In the genomic region with DNA sequence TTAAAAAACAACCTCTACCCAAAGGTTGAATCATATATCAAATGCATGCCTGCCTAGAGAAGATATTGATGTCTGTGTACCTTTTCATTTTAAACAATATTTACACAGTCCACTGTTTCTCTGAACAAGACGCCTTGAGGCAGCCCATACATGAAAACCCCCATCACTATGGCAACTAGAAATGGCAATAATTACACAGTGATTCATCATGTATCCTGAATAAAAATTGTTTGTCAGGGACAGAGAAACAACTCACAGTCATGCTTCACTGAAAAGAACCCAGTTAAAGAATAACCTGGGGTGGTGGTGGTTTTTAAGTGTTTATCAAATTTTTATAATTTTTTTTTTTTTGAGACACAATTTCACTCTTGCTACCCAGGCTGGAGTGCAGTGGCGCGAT, we compare ENCODE assay signal across 13 cellular contexts. TPM values are rescaled to one million over a fixed set of nuclear protein-coding genes. Genes with fewer than 3 reads are reported as not detected.
A peak's percentile ranks its signal among the peaks of the same experiment; 100 is the strongest.
DNase-seq lines count a peak whose midpoint lies in the region; ATAC-seq and TF ChIP-seq lines count a peak whose summit lies in the region.
"Had no signal": no experiment of that assay in that cellular context is flagged by ENCODE, and none has a peak within 500 bp of the region (broad histone marks: within the 10 kb centered on the region; RNA-seq: fewer than 3 reads in every experiment).

No MANE protein-coding gene starts in this region.

- TF ChIP-seq CTCF in fibroblast of pulmonary artery (IDR thresholded peaks at IDR 0.05; ENCODE audit: low read length, missing control alignments): no peak

- intact Hi-C loops in posterior cingulate gyrus (cut with DNase I): no loop called here

- ATAC-seq in HG03342 (IDR thresholded peaks at IDR 0.05; ENCODE audit: unreplicated experiment): peak; percentile 54
- no peak for ATAC-seq in GM19395 (IDR thresholded peaks at IDR 0.05; ENCODE audit: unreplicated experiment)
- ATAC-seq: CD8-positive, alpha-beta T cell had no signal

- H3K4me3 ChIP-seq in fibroblast of pulmonary artery (replicated peaks; ENCODE audit: low read depth, low read length): no peak overlapping the region
- H3K4me3 ChIP-seq: lower lobe of right lung, thyroid gland had no signal

- DNase-seq in COLO829 (ENCODE audit: low spot score): peak; percentile 42
- DNase-seq in RPMI7951 (ENCODE audit: low read depth): peak; percentile 46
- peak; percentile 38 for DNase-seq in fibroblast of pulmonary artery (ENCODE audit: low read depth)
- no peak for DNase-seq in stimulated activated naive CD4-positive, alpha-beta T cell treated with Interleukin-2 at 50 U/mL for 16 hours (lab: John Stamatoyannopoulos, UW)
- no peak for DNase-seq in cerebellar nuclear complex (lab: John Stamatoyannopoulos, UW)
- no peak for DNase-seq in posterior cingulate gyrus
- DNase-seq: activated CD8-positive, alpha-beta memory T cell treated with anti-CD3 and anti-CD28 coated beads for 24 hours; CD8-positive, alpha-beta T cell; lower lobe of right lung; stimulated activated CD4-positive, alpha-beta T cell treated with anti-CD3 and anti-CD28 coated beads, Interleukin-12 subunit alpha, Interleukin-12 subunit beta, amount 100 ng/mL, for 4 hours; thyroid gland had no signal

RNA-seq across cellular contexts. Expression of gene DNAJC12, which starts 19.7 kb away (rescaled TPM):
- total RNA-seq in RPMI7951 (2014; rRNA removed; shearing (Covaris generic)): 3.5 and 3.9 TPM in 2 replicates
- total RNA-seq: CD8-positive, alpha-beta T cell had no signal

Comparison
In these comparisons a context has a peak if more than half of its experiments do, and no peak if none do; other contexts are left out.
1. DNase-seq: peak in COLO829 (single experiment), RPMI7951 (single experiment) and fibroblast of pulmonary artery (single experiment); none in stimulated activated naive CD4-positive, alpha-beta T cell treated with Interleukin-2 at 50 U/mL for 16 hours (single experiment), cerebellar nuclear complex (0 of 2) and posterior cingulate gyrus (0 of 10).